31 cellular contexts compared by ENCODE assay signal in the genomic region with DNA sequence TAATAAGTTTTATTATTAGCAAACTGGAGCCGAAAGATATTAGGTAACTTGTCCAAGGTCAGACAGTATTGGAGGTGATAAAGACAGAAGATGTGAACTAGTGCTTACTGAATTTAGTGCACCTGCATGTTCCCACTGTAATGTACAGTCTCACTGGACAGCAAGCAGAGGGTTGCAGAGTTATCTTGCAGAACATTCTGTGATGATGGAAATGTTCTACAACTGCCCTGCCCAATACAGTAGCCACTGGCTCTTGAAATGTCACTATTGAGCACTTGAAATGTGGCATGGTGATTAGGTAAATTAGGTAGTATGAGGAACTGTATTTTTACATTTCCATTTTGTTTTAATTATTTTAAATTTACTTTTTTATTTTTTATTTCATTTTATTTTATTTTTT.
DNase-seq lines count a peak whose midpoint lies in the region; ATAC-seq and TF ChIP-seq lines count a peak whose summit lies in the region.
"Had no signal": no experiment of that assay in that cellular context is flagged by ENCODE, and none has a peak within 500 bp of the region (broad histone marks: within the 10 kb centered on the region; RNA-seq: fewer than 3 reads in every experiment).

No MANE protein-coding gene starts in this region.

- CTCF ChIA-PET in WTC11 (lab: Charles Lee), result no interaction called here

- POLR2A ChIA-PET in WTC11 (lab: Charles Lee), result no interaction called here

- H3K4me3 ChIP-seq in right atrium auricular region, result no peak overlapping the region
- no peak overlapping the region for H3K4me3 ChIP-seq in WERI-Rb-1 (ENCODE audit: low read depth, low read length)
- H3K4me3 ChIP-seq: A549; BLaER1; BLaER1 treated with 17β-estradiol and CSF1 and Interleukin-3, amounts not matched to agents 10 nM and 100 nM had no signal

- H3K36me3 Mint-ChIP-seq in WTC11, result peaks cover 4% of the 10 kb centered on the region; the same call in 1 of the 2 replicates
- H3K36me3 Mint-ChIP-seq: CD14-positive monocyte; CD4-positive, alpha-beta memory T cell; CD4-positive, CD25-positive, alpha-beta regulatory T cell; CD8-positive, alpha-beta T cell had no signal

- no peak overlapping the region for H3K4me3 Mint-ChIP-seq in WTC11
- H3K4me3 Mint-ChIP-seq: B cell; CD14-positive monocyte; CD4-positive, alpha-beta memory T cell; CD4-positive, alpha-beta T cell; CD4-positive, CD25-positive, alpha-beta regulatory T cell; CD8-positive, alpha-beta memory T cell; CD8-positive, alpha-beta T cell had no signal

- H3K27me3 ChIP-seq in right atrium auricular region (no peaks in the 10 kb centered on the region), WERI-Rb-1 (ENCODE audit: insufficient read depth, low read depth, severe bottlenecking) (no peaks in the 10 kb centered on the region)
- H3K27me3 ChIP-seq: BE2C; BLaER1; BLaER1 treated with 17β-estradiol and CSF1 and Interleukin-3, amounts not matched to agents 10 nM and 100 nM had no signal

- peaks cover 6% of the 10 kb centered on the region for H3K9me3 Mint-ChIP-seq in WTC11
- H3K9me3 Mint-ChIP-seq: CD4-positive, alpha-beta T cell; CD8-positive, alpha-beta memory T cell; CD8-positive, alpha-beta T cell had no signal

- intact Hi-C loops in left ventricle myocardium superior (cut with micrococcal nuclease), result no loop called here

- H3K36me3 ChIP-seq in right atrium auricular region (no peaks in the 10 kb centered on the region), WERI-Rb-1 (no peaks in the 10 kb centered on the region)
- H3K36me3 ChIP-seq: BE2C; BLaER1; BLaER1 treated with 17β-estradiol and CSF1 and Interleukin-3, amounts not matched to agents 10 nM and 100 nM had no signal

- peaks cover 11% of the 10 kb centered on the region for H3K4me1 Mint-ChIP-seq in WTC11
- H3K4me1 Mint-ChIP-seq: B cell; CD14-positive monocyte; CD4-positive, CD25-positive, alpha-beta regulatory T cell had no signal

- TF ChIP-seq CTCF in right atrium auricular region (IDR thresholded peaks at IDR 0.05), result no peak
- no peak for TF ChIP-seq CTCF in WTC11 (IDR thresholded peaks at IDR 0.05)
- no peak for TF ChIP-seq CTCF in WERI-Rb-1 (IDR thresholded peaks at IDR 0.05; ENCODE audit: low read depth, low read length)

- no peak overlapping the region for H3K27ac ChIP-seq in right atrium auricular region
- no peak overlapping the region for H3K27ac ChIP-seq in WERI-Rb-1
- H3K27ac ChIP-seq: 22Rv1; A549; BLaER1; BLaER1 treated with 17β-estradiol and CSF1 and Interleukin-3, amounts not matched to agents 10 nM and 100 nM; C4-2B had no signal

- DNase-seq in left ventricle myocardium superior (no peak), right atrium auricular region (ENCODE audit: low spot score) (no peak), WTC11 (ENCODE audit: low spot score) (no peak), WERI-Rb-1 (no peak)
- DNase-seq: 8988T; ACHN; AML-193; BE2C; C1 segment of cervical spinal cord; Caco-2; Calu3; CD4-positive, alpha-beta memory T cell; CD4-positive, alpha-beta T cell; CD4-positive, CD25-positive, alpha-beta regulatory T cell; CD8-positive, alpha-beta memory T cell; CD8-positive, alpha-beta T cell; COR-L47; DMS 273 treated with DMSO at 0.1 percent for 48 hours; DMS153; DMS53; DMS79; DMS79 treated with DMSO at 0.1 percent for 48 hours; DND-41; EL had no signal

- ATAC-seq in left ventricle myocardium superior (peak; percentile 47), WTC11 (no peak)
- ATAC-seq: A549; CD8-positive, alpha-beta T cell had no signal

- H3K4me1 ChIP-seq in right atrium auricular region, result no peaks in the 10 kb centered on the region
- H3K4me1 ChIP-seq: A549, BE2C, Caco-2 had no signal

- H3K27ac Mint-ChIP-seq in WTC11, result no peak overlapping the region
- H3K27ac Mint-ChIP-seq: B cell; CD14-positive monocyte; CD4-positive, alpha-beta memory T cell; CD4-positive, alpha-beta T cell; CD4-positive, CD25-positive, alpha-beta regulatory T cell; CD8-positive, alpha-beta memory T cell; CD8-positive, alpha-beta T cell had no signal

- H3K27me3 Mint-ChIP-seq in WTC11 (ENCODE audit: low read depth), result no peaks in the 10 kb centered on the region
- H3K27me3 Mint-ChIP-seq: CD4-positive, alpha-beta T cell had no signal

- no peaks in the 10 kb centered on the region for H3K9me3 ChIP-seq in right atrium auricular region
- H3K9me3 ChIP-seq in WERI-Rb-1 (ENCODE audit: severe bottlenecking), result no peaks in the 10 kb centered on the region
- H3K9me3 ChIP-seq: A549; BE2C; BLaER1; BLaER1 treated with 17β-estradiol and CSF1 and Interleukin-3, amounts not matched to agents 10 nM and 100 nM; Caco-2 had no signal

TF ChIP-seq in WTC11, 78 proteins besides CTCF, POLR2A, EP300 and RAD21:
- no peak for TF ChIP-seq ZNF263 (CRISPR knock-in tag; IDR thresholded peaks at IDR 0.05; ENCODE audit: low read depth)
- no peak for TF ChIP-seq ATF1 (CRISPR knock-in tag; IDR thresholded peaks at IDR 0.05)
- 0 out of 2 replicates have a peak, but pooled peaks have one; percentile 18 for TF ChIP-seq HMGA2 (CRISPR knock-in tag; IDR thresholded peaks at IDR 0.05)
- TF ChIP-seq ZNF396 (CRISPR knock-in tag; IDR thresholded peaks at IDR 0.05; ENCODE audit: borderline replicate concordance), result no peak
- no peak for TF ChIP-seq ZNF138 (CRISPR knock-in tag; conservative IDR thresholded peaks at IDR 0.05)
- no peak for TF ChIP-seq NFE2L1 (CRISPR knock-in tag; IDR thresholded peaks at IDR 0.05)
